14 cellular contexts compared by ENCODE assay signal in genomic region chr10:129949411-129950335, GRCh38. TPM values are rescaled to one million over a fixed set of nuclear protein-coding genes. Genes with fewer than 3 reads are reported as not detected.
DNase-seq lines count a peak whose midpoint lies in the region; ATAC-seq and FAIRE-seq lines count a peak whose summit lies in the region.
"Had no signal": no experiment of that assay in that cellular context is flagged by ENCODE, and none has a peak within 500 bp of the region (broad histone marks: within the 10 kb centered on the region; RNA-seq: fewer than 3 reads in every experiment).

No MANE protein-coding gene starts in this region.

- H3K27ac ChIP-seq in HUES48 (ENCODE audit: low read depth, low read length) (no peak overlapping the region), iPS-20b (ENCODE audit: low read length) (no peak overlapping the region), small intestine (ENCODE audit: low read depth in 1 of 2, low read length in 1 of 2) (no peak overlapping the region)

- FAIRE-seq in small intestine (lab: Jason Lieb, UNC) = no peak

- CTCF ChIA-PET in activated CD8-positive, alpha-beta memory T cell treated with anti-CD3 and anti-CD28 coated beads, Interleukin-2, amount 10 ng/mL, durations not matched to agents 7 days and 5 days (lab: Charles Lee) = no interaction called here

- peaks cover 22% of the 10 kb centered on the region for H3K4me1 ChIP-seq in HUES48 (ENCODE audit: control insufficient read depth, insufficient read depth, low read length)
- peaks cover 6% of the 10 kb centered on the region; the same call in 1 of the 2 replicates for H3K4me1 ChIP-seq in iPS-20b (ENCODE audit: insufficient read depth, low read length)
- no peaks in the 10 kb centered on the region for H3K4me1 ChIP-seq in small intestine (ENCODE audit: control insufficient read depth in 2 of 2, insufficient read depth in 1 of 2, low read depth in 1 of 2, low read length in 1 of 2)

- no peak overlapping the region for H3K27ac Mint-ChIP-seq in activated CD8-positive, alpha-beta memory T cell treated with anti-CD3 and anti-CD28 coated beads, Interleukin-2, amount 10 ng/mL, durations not matched to agents 7 days and 5 days
- H3K27ac Mint-ChIP-seq: activated T-cell treated with anti-CD3 and anti-CD28 coated beads, Interleukin-2, amount 50 U/mL, for 24 hours; stimulated activated effector memory CD8-positive, alpha-beta T cell treated with anti-CD3 and anti-CD28 coated beads, Interleukin-12 subunit alpha, Interleukin-12 subunit beta, amount 100 ng/mL, for 72 hours; T-helper 1 cell treated with Interleukin-12 subunit alpha and Interleukin-12 subunit beta and Interleukin-4 antibody, amounts not matched to agents 30 μg/mL and 1 μg/mL, for 36 hours had no signal

- H3K27me3 Mint-ChIP-seq in activated CD8-positive, alpha-beta memory T cell treated with anti-CD3 and anti-CD28 coated beads, Interleukin-2, amount 10 ng/mL, durations not matched to agents 7 days and 5 days = peaks cover 20% of the 10 kb centered on the region

- no peak overlapping the region for H3K4me3 Mint-ChIP-seq in activated CD8-positive, alpha-beta memory T cell treated with anti-CD3 and anti-CD28 coated beads, Interleukin-2, amount 10 ng/mL, durations not matched to agents 7 days and 5 days
- H3K4me3 Mint-ChIP-seq: activated T-cell treated with anti-CD3 and anti-CD28 coated beads, Interleukin-2, amount 50 U/mL, for 24 hours; stimulated activated effector memory CD8-positive, alpha-beta T cell treated with anti-CD3 and anti-CD28 coated beads, Interleukin-12 subunit alpha, Interleukin-12 subunit beta, amount 100 ng/mL, for 72 hours; T-helper 1 cell treated with Interleukin-12 subunit alpha and Interleukin-12 subunit beta and Interleukin-4 antibody, amounts not matched to agents 30 μg/mL and 1 μg/mL, for 36 hours had no signal

- ATAC-seq in activated CD8-positive, alpha-beta memory T cell treated with anti-CD3 and anti-CD28 coated beads, Interleukin-2, amount 10 ng/mL, durations not matched to agents 7 days and 5 days = no peak
- ATAC-seq in HG03521 (IDR thresholded peaks at IDR 0.05; ENCODE audit: unreplicated experiment) = no peak
- ATAC-seq: stimulated activated effector memory CD8-positive, alpha-beta T cell treated with anti-CD3 and anti-CD28 coated beads, Interleukin-12 subunit alpha, Interleukin-12 subunit beta, amount 100 ng/mL, for 72 hours had no signal

- H3K9me3 Mint-ChIP-seq in activated CD8-positive, alpha-beta memory T cell treated with anti-CD3 and anti-CD28 coated beads, Interleukin-2, amount 10 ng/mL, durations not matched to agents 7 days and 5 days (ENCODE audit: low read depth) = no peaks in the 10 kb centered on the region
- H3K9me3 Mint-ChIP-seq: activated T-cell treated with anti-CD3 and anti-CD28 coated beads, Interleukin-2, amount 50 U/mL, for 24 hours; stimulated activated effector memory CD8-positive, alpha-beta T cell treated with anti-CD3 and anti-CD28 coated beads, Interleukin-12 subunit alpha, Interleukin-12 subunit beta, amount 100 ng/mL, for 72 hours; T-helper 1 cell treated with Interleukin-12 subunit alpha and Interleukin-12 subunit beta and Interleukin-4 antibody, amounts not matched to agents 30 μg/mL and 1 μg/mL, for 36 hours had no signal

- no peaks in the 10 kb centered on the region for H3K36me3 ChIP-seq in HUES48 (ENCODE audit: control insufficient read depth, insufficient read depth, low read length)
- no peaks in the 10 kb centered on the region for H3K36me3 ChIP-seq in iPS-20b (ENCODE audit: insufficient read depth, low read depth, low read length)
- no peaks in the 10 kb centered on the region for H3K36me3 ChIP-seq in small intestine (ENCODE audit: control insufficient read depth in 2 of 2, insufficient read depth in 2 of 2, low read length in 2 of 2)

- H3K9ac ChIP-seq in HUES48 (ENCODE audit: low read depth, low read length) (no peak overlapping the region), iPS-20b (ENCODE audit: low read depth, low read length) (peak overlapping the region; percentile 39; the same call in 1 of the 2 replicates)

- H3K4me3 ChIP-seq in HUES48 (ENCODE audit: low read depth, low read length) = peak overlapping the region; percentile 45
- peak overlapping the region; percentile 48; the same call in 1 of the 2 replicates for H3K4me3 ChIP-seq in iPS-20b (ENCODE audit: low read length)
- H3K4me3 ChIP-seq in small intestine (ENCODE audit: low read depth in 1 of 2, low read length in 2 of 2) = no peak overlapping the region

- peaks cover 25% of the 10 kb centered on the region for H3K27me3 ChIP-seq in HUES48 (ENCODE audit: control insufficient read depth, insufficient read depth, low read length)
- peaks cover 45% of the 10 kb centered on the region for H3K27me3 ChIP-seq in iPS-20b (ENCODE audit: insufficient read depth, low read length)
- H3K27me3 ChIP-seq in small intestine (ENCODE audit: control insufficient read depth in 2 of 2, insufficient read depth in 2 of 2, low read length in 2 of 2) = peaks cover 2 to 9% of the 10 kb centered on the region in 2 donors

- H3K9me3 ChIP-seq in HUES48 (ENCODE audit: control insufficient read depth, insufficient read depth, low read length) (no peaks in the 10 kb centered on the region), iPS-20b (ENCODE audit: insufficient read depth, low read depth, low read length) (no peaks in the 10 kb centered on the region), small intestine (ENCODE audit: control insufficient read depth, low read depth) (no peaks in the 10 kb centered on the region)

- H3K4me1 Mint-ChIP-seq in activated CD8-positive, alpha-beta memory T cell treated with anti-CD3 and anti-CD28 coated beads, Interleukin-2, amount 10 ng/mL, durations not matched to agents 7 days and 5 days = no peaks in the 10 kb centered on the region
- H3K4me1 Mint-ChIP-seq: stimulated activated effector memory CD8-positive, alpha-beta T cell treated with anti-CD3 and anti-CD28 coated beads, Interleukin-12 subunit alpha, Interleukin-12 subunit beta, amount 100 ng/mL, for 72 hours had no signal

- DNase-seq in dermis blood vessel endothelial cell (peak; percentile 72), small intestine (no peak), NCI-H2107 (lab: John Stamatoyannopoulos, UW) (no peak)
- peak; percentile 15 for DNase-seq in stimulated activated CD8-positive, alpha-beta memory T cell treated with anti-CD3 and anti-CD28 coated beads, Interleukin-4, amount 100 ng/mL, for 48 hours
- no peak for DNase-seq in activated CD8-positive, alpha-beta memory T cell treated with anti-CD3 and anti-CD28 coated beads, Interleukin-2, amount 10 ng/mL, durations not matched to agents 7 days and 5 days
- DNase-seq: activated T-cell treated with anti-CD3 and anti-CD28 coated beads, Interleukin-2, amount 50 U/mL, for 24 hours; DMS79; retina had no signal

- WGBS in small intestine, 3 donors = 35 to 46% (median 38%) methylated on average over 24 to 27 of the region's 27 CpGs

- no peaks in the 10 kb centered on the region for H3K36me3 Mint-ChIP-seq in activated CD8-positive, alpha-beta memory T cell treated with anti-CD3 and anti-CD28 coated beads, Interleukin-2, amount 10 ng/mL, durations not matched to agents 7 days and 5 days
- H3K36me3 Mint-ChIP-seq: stimulated activated effector memory CD8-positive, alpha-beta T cell treated with anti-CD3 and anti-CD28 coated beads, Interleukin-12 subunit alpha, Interleukin-12 subunit beta, amount 100 ng/mL, for 72 hours had no signal

RNA-seq across cellular contexts. Expression of gene EBF3, which starts 14.4 kb away (rescaled TPM):
- total RNA-seq in dermis blood vessel endothelial cell = 6.5 and 22.5 TPM in 2 replicates
- not detected for total RNA-seq in activated CD8-positive, alpha-beta memory T cell treated with anti-CD3 and anti-CD28 coated beads, Interleukin-2, amount 10 ng/mL, durations not matched to agents 7 days and 5 days
- polyA plus RNA-seq in small intestine = 1 to 10 TPM in 1 of 3 donors, not detected in 2; 1.9 TPM
- total RNA-seq: NCI-H460 had no signal

Comparison
In these comparisons a context has a peak if more than half of its experiments do, and no peak if none do; other contexts are left out.
1. H3K4me3 ChIP-seq: peak in HUES48 (single experiment) and iPS-20b (single experiment); none in small intestine (0 of 2).
2. DNase-seq: peak in dermis blood vessel endothelial cell (single experiment) and stimulated activated CD8-positive, alpha-beta memory T cell treated with anti-CD3 and anti-CD28 coated beads, Interleukin-4, amount 100 ng/mL, for 48 hours (single experiment); none in activated CD8-positive, alpha-beta memory T cell treated with anti-CD3 and anti-CD28 coated beads, Interleukin-2, amount 10 ng/mL, durations not matched to agents 7 days and 5 days (single experiment), small intestine (single experiment) and NCI-H2107 (single experiment).